Comparison of ENCODE assay signal across 18 cellular contexts in genomic region chr11:12245549-12245986, GRCh38.
A peak's percentile ranks its signal among the peaks of the same experiment; 100 is the strongest.
DNase-seq lines count a peak whose midpoint lies in the region; TF ChIP-seq lines count a peak whose summit lies in the region.
"Had no signal": no experiment of that assay in that cellular context is flagged by ENCODE, and none has a peak within 500 bp of the region (broad histone marks: within the 10 kb centered on the region; RNA-seq: fewer than 3 reads in every experiment).

No MANE protein-coding gene starts in this region.

- H3F3A ChIP-seq in smooth muscle cell (ENCODE audit: low read depth), result no peaks in the 10 kb centered on the region

- no peak overlapping the region for H2AFZ ChIP-seq in smooth muscle cell (ENCODE audit: low read depth)

- 93% methylated on average over 3 of the region's 3 CpGs for WGBS in smooth muscle cell (ENCODE audit: low lambda C conversion rate)

- peak overlapping the region; percentile 17 for H3K27ac ChIP-seq in smooth muscle cell (ENCODE audit: low read depth)
- H3K27ac ChIP-seq: Peyer's patch had no signal

- H3K9ac ChIP-seq in smooth muscle cell (ENCODE audit: low read depth), result no peak overlapping the region

- TF ChIP-seq CTCF in fibroblast of mammary gland (conservative IDR thresholded peaks at IDR 0.05; ENCODE audit: control insufficient read depth, insufficient read depth, low read depth, low read length) (no peak), smooth muscle cell (IDR thresholded peaks at IDR 0.05; ENCODE audit: borderline replicate concordance, insufficient read depth, poor library complexity, severe bottlenecking) (no peak), GM20000 (IDR thresholded peaks at IDR 0.05; ENCODE audit: extremely low read depth, missing control alignments) (no peak)

- DNase-seq in NCI-H2029 (lab: John Stamatoyannopoulos, UW) (peak; percentile 56), NCI-H2029 treated with DMSO at 0.1 percent for 48 hours (lab: John Stamatoyannopoulos, UW) (no peak), NCI-H69 (lab: John Stamatoyannopoulos, UW) (peak; percentile 65), fibroblast of mammary gland (ENCODE audit: low read depth) (peak; percentile 38), smooth muscle cell (lab: John Stamatoyannopoulos, UW; ENCODE audit: unreplicated experiment) (no peak), erythroblast (lab: John Stamatoyannopoulos, UW) (no peak), GM20000 (ENCODE audit: low spot score) (no peak)
- DNase-seq in activated effector memory CD4-positive, alpha-beta T cell treated with Interleukin-2 at 50 U/mL for 16 hours, result no peak
- DNase-seq: activated CD4-positive, CD25-positive, alpha-beta regulatory T cell treated with anti-CD3 and anti-CD28 coated beads, Interleukin-2, amount 50 U/mL, for 72 hours; activated CD8-positive, alpha-beta memory T cell treated with anti-CD3 and anti-CD28 coated beads, Interleukin-2, amount 50 U/mL, for 48 hours; CD4-positive, alpha-beta T cell; EL; H9; islet precursor cell; NCI-H510A treated with DMSO at 0.1 percent for 48 hours; Peyer's patch; stimulated activated CD4-positive, alpha-beta T cell treated with anti-CD3 and anti-CD28 coated beads, Interleukin-12 subunit alpha, Interleukin-12 subunit beta, amount 100 ng/mL, for 4 hours; T-cell had no signal

- no peak overlapping the region for H3K4me2 ChIP-seq in smooth muscle cell

- H3K79me2 ChIP-seq in smooth muscle cell (ENCODE audit: low read depth), result no peaks in the 10 kb centered on the region

- H3K27me3 ChIP-seq in smooth muscle cell (ENCODE audit: low read depth), result no peaks in the 10 kb centered on the region
- H3K27me3 ChIP-seq: Peyer's patch had no signal

- TF ChIP-seq POLR2A in erythroblast (IDR thresholded peaks at IDR 0.05; ENCODE audit: low read length), result no peak

- H3K9me3 ChIP-seq in smooth muscle cell (replicated peaks; ENCODE audit: low read depth), result no peaks in the 10 kb centered on the region
- H3K9me3 ChIP-seq: Peyer's patch had no signal

- H3K36me3 ChIP-seq in smooth muscle cell (ENCODE audit: low read depth), result peaks cover 1% of the 10 kb centered on the region

- H3K4me3 ChIP-seq in fibroblast of mammary gland (ENCODE audit: control insufficient read depth, low read depth, low read length) (no peak overlapping the region), smooth muscle cell (no peak overlapping the region)
- H3K4me3 ChIP-seq: Peyer's patch had no signal

- peaks cover 4% of the 10 kb centered on the region for H3K4me1 ChIP-seq in smooth muscle cell (ENCODE audit: low read depth)

- H4K20me1 ChIP-seq in smooth muscle cell (ENCODE audit: low read depth), result no peaks in the 10 kb centered on the region

Comparison
In these comparisons a context has a peak if more than half of its experiments do, and no peak if none do; other contexts are left out.
1. DNase-seq: peak in NCI-H2029 (single experiment), NCI-H69 (single experiment) and fibroblast of mammary gland (single experiment); none in NCI-H2029 treated with DMSO at 0.1 percent for 48 hours (single experiment), smooth muscle cell (single experiment), erythroblast (0 of 2), activated effector memory CD4-positive, alpha-beta T cell treated with Interleukin-2 at 50 U/mL for 16 hours (single experiment) and GM20000 (single experiment).